8 cellular contexts compared by ENCODE assay signal in genomic region chr19:9785367-9786331, GRCh38. TPM values are rescaled to one million over a fixed set of nuclear protein-coding genes. Genes with fewer than 3 reads are reported as not detected.
DNase-seq lines count a peak whose midpoint lies in the region; ATAC-seq, FAIRE-seq and TF ChIP-seq lines count a peak whose summit lies in the region.

No MANE protein-coding gene starts in this region.

- DNase-seq in GM12891 (ENCODE audit: insufficient read length, low spot score): peak; percentile 85
- peak; percentile 46 for DNase-seq in NCI-H187 treated with DMSO at 0.1 percent for 48 hours (lab: John Stamatoyannopoulos, UW)
- peak; percentile 88 for DNase-seq in T1000 (lab: John Stamatoyannopoulos, UW)
- DNase-seq in astrocyte of the spinal cord (ENCODE audit: low read depth, low spot score): peak; percentile 96
- DNase-seq in hippocampal formation (lab: John Stamatoyannopoulos, UW): peak; percentile 85 to 93
- DNase-seq in retina: peak; percentile 97
- no peak for DNase-seq in NCI-H1694 treated with DMSO at 0.1 percent for 48 hours (lab: John Stamatoyannopoulos, UW)

- peak overlapping the region; percentile 73 for H3K4me3 ChIP-seq in astrocyte of the spinal cord (ENCODE audit: low read depth, low read length)

- in situ Hi-C loops in astrocyte of the spinal cord (cut with HindIII; ENCODE audit: low sequenced_read_pairs): no loop called here

- ATAC-seq in HG02840 (IDR thresholded peaks at IDR 0.05; ENCODE audit: low FRiP score, unreplicated experiment): peak; percentile 54

- TF ChIP-seq CTCF in astrocyte of the spinal cord (IDR thresholded peaks at IDR 0.05; ENCODE audit: low read depth, low read length): no peak

- peak; percentile 95 for FAIRE-seq in GM12891 (lab: Jason Lieb, UNC)

- TF ChIP-seq POLR2A in GM12891 (IDR thresholded peaks at IDR 0.05; ENCODE audit: low read depth, low read length): no peak

TF ChIP-seq in GM12891, 5 proteins besides CTCF, POLR2A, EP300 and RAD21:
- no peak for TF ChIP-seq SPI1 (IDR thresholded peaks at IDR 0.05; ENCODE audit: low read depth, low read length)
- TF ChIP-seq POU2F2 (IDR thresholded peaks at IDR 0.05; ENCODE audit: low read depth, low read length): no peak
- peak; percentile 55; the same call in 1 of the 2 replicates for TF ChIP-seq POLR2AphosphoS5 (IDR thresholded peaks at IDR 0.05; ENCODE audit: low read depth, low read length)
- TF ChIP-seq PAX5 (IDR thresholded peaks at IDR 0.05; ENCODE audit: insufficient read depth, low read length, severe bottlenecking): no peak
- no peak for TF ChIP-seq TAF1 (IDR thresholded peaks at IDR 0.05; ENCODE audit: low read depth, low read length)

RNA-seq across cellular contexts. Expression of gene ZNF846, which starts 17.1 kb away (rescaled TPM):
- polyA plus RNA-seq in GM12891 (2012; ENCODE audit: low read depth, missing spikeins): 3.2 TPM

RNA-seq across cellular contexts. Expression of gene FBXL12, which starts 33.2 kb away (rescaled TPM):
- 16.8 TPM for polyA plus RNA-seq in GM12891 (2012; ENCODE audit: low read depth, missing spikeins)

RNA-seq across cellular contexts. Expression of gene UBL5, which starts 42.1 kb away (rescaled TPM):
- polyA plus RNA-seq in GM12891 (2012; ENCODE audit: low read depth, missing spikeins): 819 TPM

RNA-seq across cellular contexts. Expression of gene PIN1, which starts 49.5 kb away (rescaled TPM):
- 79.7 TPM for polyA plus RNA-seq in GM12891 (2012; ENCODE audit: low read depth, missing spikeins)
